12 cellular contexts compared by ENCODE assay signal in the genomic region with DNA sequence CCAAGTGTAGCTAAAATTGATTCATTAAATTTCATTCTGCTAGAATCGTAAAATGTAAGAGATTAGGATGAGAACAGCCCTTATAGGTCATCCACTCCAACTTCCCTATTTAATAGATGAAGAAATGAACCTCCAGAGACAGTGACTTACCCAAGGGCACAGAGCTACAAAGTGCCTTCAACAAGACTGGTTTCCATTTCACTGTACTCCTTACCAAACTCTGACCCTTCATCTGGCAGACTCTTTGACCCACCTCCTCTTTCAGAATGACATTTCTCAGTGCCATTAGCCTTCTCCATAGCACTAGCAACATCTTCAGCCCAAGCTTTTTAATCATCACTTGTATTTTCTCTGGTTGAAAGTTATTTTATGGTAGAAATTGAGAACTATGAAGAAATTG.
DNase-seq lines count a peak whose midpoint lies in the region; ATAC-seq, FAIRE-seq and TF ChIP-seq lines count a peak whose summit lies in the region.
"Had no signal": no experiment of that assay in that cellular context is flagged by ENCODE, and none has a peak within 500 bp of the region (broad histone marks: within the 10 kb centered on the region; RNA-seq: fewer than 3 reads in every experiment).

No MANE protein-coding gene starts in this region.

- in situ Hi-C loops in GM13977 (cut with MboI; ENCODE audit: low pct_unique_long_range_greater_than_20kb, low sequenced_read_pairs, unreplicated experiment) = no loop called here

- peak; percentile 86 for ATAC-seq in HG02870 (IDR thresholded peaks at IDR 0.05; ENCODE audit: unreplicated experiment)

- no peak for TF ChIP-seq CTCF in GM13977 (IDR thresholded peaks at IDR 0.05; ENCODE audit: extremely low read depth, insufficient read depth, missing control alignments)
- no peak for TF ChIP-seq CTCF in CD14-positive monocyte (IDR thresholded peaks at IDR 0.05)

- peaks cover 0 to 11% (median 2%) of the 10 kb centered on the region in 7 donors for H3K9me3 Mint-ChIP-seq in CD14-positive monocyte

- no peaks in the 10 kb centered on the region for H3K27me3 Mint-ChIP-seq in CD14-positive monocyte (ENCODE audit: low read depth in 3 of 3)

- peak overlapping the region in 2 of 7 donors; percentile 12 to 70 for H3K27ac Mint-ChIP-seq in CD14-positive monocyte

- intact Hi-C loops in CD14-positive monocyte (cut with micrococcal nuclease) = no loop called here

- FAIRE-seq in GM19239 (lab: Jason Lieb, UNC) = peak; percentile 61
- FAIRE-seq: endometrium, HTR-8/SVneo had no signal

- DNase-seq in GM13977 (ENCODE audit: low spot score) (peak; percentile 20), GM19239 (ENCODE audit: insufficient read length, low spot score) (no peak), MV-4-11 (lab: John Stamatoyannopoulos, UW) (peak; percentile 61), CD14-positive monocyte (ENCODE audit: low spot score) (no peak), NCI-H69 (lab: John Stamatoyannopoulos, UW) (no peak), OCI-M2 (lab: John Stamatoyannopoulos, UW; ENCODE audit: unreplicated experiment) (no peak), RKO (ENCODE audit: low spot score) (no peak)
- DNase-seq: NCI-H1694 treated with DMSO at 0.1 percent for 48 hours; stimulated activated CD4-positive, alpha-beta T cell treated with anti-CD3 and anti-CD28 coated beads, Interleukin-4, amount 100 ng/mL, for 4 hours had no signal

- H3K4me1 Mint-ChIP-seq in CD14-positive monocyte = peaks cover 8% of the 10 kb centered on the region

- no peak overlapping the region for H3K4me3 Mint-ChIP-seq in CD14-positive monocyte

- H3K36me3 Mint-ChIP-seq in CD14-positive monocyte = peaks cover 52 to 55% of the 10 kb centered on the region in 2 donors

Comparison
In these comparisons a context has a peak if more than half of its experiments do, and no peak if none do; other contexts are left out.
1. DNase-seq: peak in GM13977 (single experiment) and MV-4-11 (single experiment); none in GM19239 (single experiment), CD14-positive monocyte (single experiment), NCI-H69 (single experiment), OCI-M2 (single experiment) and RKO (single experiment).